ENCODE assay signal across 1 cellular context in genomic region chr2:152418688-152419087, GRCh38.
TF ChIP-seq lines count a peak whose summit lies in the region.

No MANE protein-coding gene starts in this region.

TF ChIP-seq in HepG2, 621 proteins besides CTCF, POLR2A, EP300 and RAD21 (continued from another document):
- TF ChIP-seq, protein P1, sequence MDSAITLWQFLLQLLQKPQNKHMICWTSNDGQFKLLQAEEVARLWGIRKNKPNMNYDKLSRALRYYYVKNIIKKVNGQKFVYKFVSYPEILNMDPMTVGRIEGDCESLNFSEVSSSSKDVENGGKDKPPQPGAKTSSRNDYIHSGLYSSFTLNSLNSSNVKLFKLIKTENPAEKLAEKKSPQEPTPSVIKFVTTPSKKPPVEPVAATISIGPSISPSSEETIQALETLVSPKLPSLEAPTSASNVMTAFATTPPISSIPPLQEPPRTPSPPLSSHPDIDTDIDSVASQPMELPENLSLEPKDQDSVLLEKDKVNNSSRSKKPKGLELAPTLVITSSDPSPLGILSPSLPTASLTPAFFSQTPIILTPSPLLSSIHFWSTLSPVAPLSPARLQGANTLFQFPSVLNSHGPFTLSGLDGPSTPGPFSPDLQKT (CRISPR knock-in tag; IDR thresholded peaks at IDR 0.05; ENCODE audit: borderline replicate concordance) = no peak
- no peak for TF ChIP-seq SATB2 (CRISPR knock-in tag; IDR thresholded peaks at IDR 0.05)
- TF ChIP-seq, protein P2, sequence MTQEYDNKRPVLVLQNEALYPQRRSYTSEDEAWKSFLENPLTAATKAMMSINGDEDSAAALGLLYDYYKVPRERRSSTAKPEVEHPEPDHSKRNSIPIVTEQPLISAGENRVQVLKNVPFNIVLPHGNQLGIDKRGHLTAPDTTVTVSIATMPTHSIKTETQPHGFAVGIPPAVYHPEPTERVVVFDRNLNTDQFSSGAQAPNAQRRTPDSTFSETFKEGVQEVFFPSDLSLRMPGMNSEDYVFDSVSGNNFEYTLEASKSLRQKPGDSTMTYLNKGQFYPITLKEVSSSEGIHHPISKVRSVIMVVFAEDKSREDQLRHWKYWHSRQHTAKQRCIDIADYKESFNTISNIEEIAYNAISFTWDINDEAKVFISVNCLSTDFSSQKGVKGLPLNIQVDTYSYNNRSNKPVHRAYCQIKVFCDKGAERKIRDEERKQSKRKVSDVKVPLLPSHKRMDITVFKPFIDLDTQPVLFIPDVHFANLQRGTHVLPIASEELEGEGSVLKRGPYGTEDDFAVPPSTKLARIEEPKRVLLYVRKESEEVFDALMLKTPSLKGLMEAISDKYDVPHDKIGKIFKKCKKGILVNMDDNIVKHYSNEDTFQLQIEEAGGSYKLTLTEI (CRISPR knock-in tag; conservative IDR thresholded peaks at IDR 0.05) = no peak
- no peak for TF ChIP-seq CEBPB (IDR thresholded peaks at IDR 0.05; ENCODE audit: borderline replicate concordance, low read depth, low read length)
- no peak for TF ChIP-seq ZNF44 (CRISPR knock-in tag; IDR thresholded peaks at IDR 0.05)
TF ChIP-seq in HepG2: peak in this region for 0.
